1 cellular context compared by ENCODE assay signal in the genomic region with DNA sequence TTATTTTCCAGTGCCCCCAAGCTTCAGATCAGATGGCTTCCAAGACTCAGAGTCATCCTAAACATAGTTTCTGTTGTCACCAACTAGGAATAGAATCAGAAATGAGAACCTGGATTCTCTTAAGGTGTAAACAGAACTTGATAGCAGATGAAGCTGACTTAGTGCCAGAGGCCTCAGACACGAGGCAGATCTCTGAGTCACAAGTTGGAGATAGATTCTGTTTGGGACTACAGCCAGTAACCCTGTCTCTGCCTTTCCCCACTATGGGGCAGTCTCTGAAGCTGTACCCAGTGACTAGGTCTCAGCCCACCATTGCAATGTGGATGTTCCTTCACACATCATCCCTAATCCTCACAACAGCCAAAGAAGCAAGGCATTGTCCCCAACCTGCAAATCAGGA.
TF ChIP-seq lines count a peak whose summit lies in the region.

No MANE protein-coding gene starts in this region.

TF ChIP-seq in K562, 482 proteins besides CTCF, POLR2A, EP300 and RAD21 (continued from another document):
- TF ChIP-seq NONO (IDR thresholded peaks at IDR 0.05; ENCODE audit: low read depth in 2 of 2, low read length in 1 of 2) (no peak), ZNF23 (CRISPR knock-in tag; IDR thresholded peaks at IDR 0.05) (no peak), ZNF592 (IDR thresholded peaks at IDR 0.05) (0 out of 2 replicates have a peak, but pooled peaks have one; percentile 31), ZNF780A (CRISPR knock-in tag; IDR thresholded peaks at IDR 0.05) (no peak), MAFK (IDR thresholded peaks at IDR 0.05; ENCODE audit: low read length) (no peak), PHB2 (IDR thresholded peaks at IDR 0.05; ENCODE audit: low read depth) (no peak), TEAD2 (tag; IDR thresholded peaks at IDR 0.05) (no peak), HMGN3 (IDR thresholded peaks at IDR 0.05; ENCODE audit: borderline replicate concordance, extremely low read depth, insufficient read length, low read depth, low read length) (no peak), PHTF2 (CRISPR knock-in tag; IDR thresholded peaks at IDR 0.05) (no peak), NFIC (IDR thresholded peaks at IDR 0.05) (peak; percentile 39; the same call in 1 of the 2 replicates), L3MBTL2 (IDR thresholded peaks at IDR 0.05) (peak; percentile 28; the same call in 1 of the 2 replicates), JUND (IDR thresholded peaks at IDR 0.05; ENCODE audit: borderline replicate concordance, low read depth, low read length) (no peak), JUND (tag; IDR thresholded peaks at IDR 0.05; ENCODE audit: borderline replicate concordance, low read depth, low read length) (0 out of 3 replicates have a peak, but pooled peaks have one; percentile 33), KDM5B (IDR thresholded peaks at IDR 0.05; ENCODE audit: insufficient replicate concordance, low read depth, low read length) (no peak), TAF1 (IDR thresholded peaks at IDR 0.05; ENCODE audit: control insufficient read depth, extremely low read depth, insufficient read depth, low read length, severe bottlenecking) (no peak), POLR2H (tag; IDR thresholded peaks at IDR 0.05; ENCODE audit: low read depth) (no peak), DDX20 (tag; IDR thresholded peaks at IDR 0.05; ENCODE audit: low read depth) (no peak), RBM14 (IDR thresholded peaks at IDR 0.05; ENCODE audit: borderline replicate concordance, insufficient read depth, low read depth, low read length) (no peak), ZNF124 (CRISPR knock-in tag; IDR thresholded peaks at IDR 0.05) (no peak), FOXK2 (conservative IDR thresholded peaks at IDR 0.05 in 1 of 2, IDR thresholded peaks at IDR 0.05 in 1 of 2; ENCODE audit: low read depth in 2 of 2) (no peak), MXD1 (CRISPR knock-in tag; IDR thresholded peaks at IDR 0.05; ENCODE audit: borderline replicate concordance, poor library complexity, severe bottlenecking) (no peak), MCM2 (IDR thresholded peaks at IDR 0.05; ENCODE audit: low read depth) (no peak), HNRNPLL (IDR thresholded peaks at IDR 0.05; ENCODE audit: low read depth, low read length, poor library complexity, severe bottlenecking) (no peak), CSDE1 (IDR thresholded peaks at IDR 0.05) (no peak), FOSL1 (tag; conservative IDR thresholded peaks at IDR 0.05) (peak; percentile 67)
- TF ChIP-seq, protein P1, sequence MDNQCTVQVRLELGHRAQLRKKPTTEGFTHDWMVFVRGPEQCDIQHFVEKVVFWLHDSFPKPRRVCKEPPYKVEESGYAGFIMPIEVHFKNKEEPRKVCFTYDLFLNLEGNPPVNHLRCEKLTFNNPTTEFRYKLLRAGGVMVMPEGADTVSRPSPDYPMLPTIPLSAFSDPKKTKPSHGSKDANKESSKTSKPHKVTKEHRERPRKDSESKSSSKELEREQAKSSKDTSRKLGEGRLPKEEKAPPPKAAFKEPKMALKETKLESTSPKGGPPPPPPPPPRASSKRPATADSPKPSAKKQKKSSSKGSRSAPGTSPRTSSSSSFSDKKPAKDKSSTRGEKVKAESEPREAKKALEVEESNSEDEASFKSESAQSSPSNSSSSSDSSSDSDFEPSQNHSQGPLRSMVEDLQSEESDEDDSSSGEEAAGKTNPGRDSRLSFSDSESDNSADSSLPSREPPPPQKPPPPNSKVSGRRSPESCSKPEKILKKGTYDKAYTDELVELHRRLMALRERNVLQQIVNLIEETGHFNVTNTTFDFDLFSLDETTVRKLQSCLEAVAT (IDR thresholded peaks at IDR 0.05): no peak
- TF ChIP-seq, protein P2, sequence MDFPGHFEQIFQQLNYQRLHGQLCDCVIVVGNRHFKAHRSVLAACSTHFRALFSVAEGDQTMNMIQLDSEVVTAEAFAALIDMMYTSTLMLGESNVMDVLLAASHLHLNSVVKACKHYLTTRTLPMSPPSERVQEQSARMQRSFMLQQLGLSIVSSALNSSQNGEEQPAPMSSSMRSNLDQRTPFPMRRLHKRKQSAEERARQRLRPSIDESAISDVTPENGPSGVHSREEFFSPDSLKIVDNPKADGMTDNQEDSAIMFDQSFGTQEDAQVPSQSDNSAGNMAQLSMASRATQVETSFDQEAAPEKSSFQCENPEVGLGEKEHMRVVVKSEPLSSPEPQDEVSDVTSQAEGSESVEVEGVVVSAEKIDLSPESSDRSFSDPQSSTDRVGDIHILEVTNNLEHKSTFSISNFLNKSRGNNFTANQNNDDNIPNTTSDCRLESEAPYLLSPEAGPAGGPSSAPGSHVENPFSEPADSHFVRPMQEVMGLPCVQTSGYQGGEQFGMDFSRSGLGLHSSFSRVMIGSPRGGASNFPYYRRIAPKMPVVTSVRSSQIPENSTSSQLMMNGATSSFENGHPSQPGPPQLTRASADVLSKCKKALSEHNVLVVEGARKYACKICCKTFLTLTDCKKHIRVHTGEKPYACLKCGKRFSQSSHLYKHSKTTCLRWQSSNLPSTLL (IDR thresholded peaks at IDR 0.05): no peak
